ENCODE assay signal across 8 cellular contexts in the genomic region with DNA sequence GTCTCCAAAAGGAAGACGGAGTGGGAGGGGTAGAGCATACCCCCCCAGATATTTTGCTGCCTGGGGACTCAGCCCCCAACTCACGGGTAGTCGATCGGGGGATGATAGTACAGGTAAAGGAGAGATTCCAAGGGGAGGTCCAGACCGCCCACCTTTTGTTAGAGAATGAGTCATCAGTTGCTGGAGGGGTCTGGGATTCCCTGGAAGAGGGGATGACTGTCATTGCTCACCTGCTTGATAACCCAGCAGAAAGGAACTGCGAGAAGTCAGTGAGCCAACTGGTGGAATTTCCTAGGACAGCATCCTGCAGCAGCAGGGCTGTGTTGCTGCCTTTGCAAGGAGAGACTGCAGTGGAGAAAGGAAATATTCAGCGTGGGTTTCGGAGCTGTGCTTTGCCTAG.
DNase-seq lines count a peak whose midpoint lies in the region; TF ChIP-seq lines count a peak whose summit lies in the region.

No MANE protein-coding gene starts in this region.

- DNase-seq in EH (ENCODE audit: low read depth) = peak; percentile 20
- DNase-seq in NCI-H748 (lab: John Stamatoyannopoulos, UW; ENCODE audit: unreplicated experiment) = peak; percentile 96
- peak; percentile 22 to 35 for DNase-seq in trophoblast cell
- no peak for DNase-seq in NCI-H226
- DNase-seq in lower leg skin (ENCODE audit: low spot score in 2 of 2) = no peak
- no peak for DNase-seq in AG20443 (ENCODE audit: low spot score)
- no peak for DNase-seq in A673 (ENCODE audit: low spot score)

- TF ChIP-seq CTCF in lower leg skin (IDR thresholded peaks at IDR 0.05) (no peak), A673 (conservative IDR thresholded peaks at IDR 0.05; ENCODE audit: low read depth, low read length) (no peak)

- H3K4ac ChIP-seq in trophoblast cell (ENCODE audit: low read depth, low read length) = no peak overlapping the region

- H2BK5ac ChIP-seq in trophoblast cell (ENCODE audit: low read depth, low read length, poor library complexity) = no peak overlapping the region

- no peak overlapping the region for H3K18ac ChIP-seq in trophoblast cell (ENCODE audit: low read length)

- H3K27me3 ChIP-seq in esophagus (ENCODE audit: control insufficient read depth in 1 of 2, insufficient read depth in 2 of 2, low read length in 2 of 2) (no peaks in the 10 kb centered on the region), trophoblast cell (ENCODE audit: insufficient read depth, low read length) (no peaks in the 10 kb centered on the region), A673 (replicated peaks; ENCODE audit: insufficient read depth, low read depth, low read length, poor library complexity) (no peaks in the 10 kb centered on the region)

- peaks cover 3% of the 10 kb centered on the region for H3K79me1 ChIP-seq in trophoblast cell (ENCODE audit: low read length)

- no peak overlapping the region for H2BK12ac ChIP-seq in trophoblast cell (ENCODE audit: low read length)

- H3K36me3 ChIP-seq in esophagus (ENCODE audit: control insufficient read depth in 2 of 2, insufficient read depth in 2 of 2, low read length in 1 of 2) (no peaks in the 10 kb centered on the region), trophoblast cell (ENCODE audit: control insufficient read depth in 1 of 2, insufficient read depth in 2 of 2, low read length in 2 of 2) (peaks cover 2 to 7% of the 10 kb centered on the region in 2 experiments), A673 (ENCODE audit: insufficient read depth, low read length, poor library complexity, severe bottlenecking) (no peaks in the 10 kb centered on the region)

- H3K4me3 ChIP-seq in esophagus (ENCODE audit: low read depth in 1 of 2, low read length in 2 of 2) (peak overlapping the region in 1 of 2 donors; percentile 43), trophoblast cell (ENCODE audit: low read depth, low read length) (no peak overlapping the region), lower leg skin (ENCODE audit: low read depth, poor library complexity, severe bottlenecking) (no peak overlapping the region), A673 (ENCODE audit: low read depth, low read length, poor library complexity, severe bottlenecking) (no peak overlapping the region)

- H2AK5ac ChIP-seq in trophoblast cell (ENCODE audit: low read length) = no peak overlapping the region

- no peak overlapping the region for H4K8ac ChIP-seq in trophoblast cell (ENCODE audit: low read depth, low read length)

- CTCF ChIA-PET in A673 (lab: Charles Lee) = interaction anchor here (0.5 to 0.9 kb wide), 3 partner anchors 77 to 133 kb away, joined by 3 to 6 read pairs (median 3); no protein-coding TSS in a partner anchor

- WGBS in esophagus, 2 donors = 31 to 54% methylated on average over 8 of the region's 8 CpGs
- WGBS in trophoblast cell (ENCODE audit: extremely low coverage, insufficient coverage, insufficient read length) = no CpG with 5 or more reads among the region's 8 CpGs
- WGBS in lower leg skin, 2 donors = 40 to 42% methylated on average over 8 of the region's 8 CpGs

- TF ChIP-seq POLR2A in lower leg skin (IDR thresholded peaks at IDR 0.05) = no peak

- H3K23ac ChIP-seq in trophoblast cell (ENCODE audit: low read length) = no peak overlapping the region

- H3K27ac ChIP-seq in esophagus (ENCODE audit: low read depth in 2 of 2, low read length in 1 of 2) = peak overlapping the region; percentile 80 to 89
- peak overlapping the region; percentile 46 for H3K27ac ChIP-seq in trophoblast cell (ENCODE audit: low read depth, low read length)
- H3K27ac ChIP-seq in A673 (ENCODE audit: low read depth, low read length, poor library complexity, severe bottlenecking) = no peak overlapping the region

- H2AFZ ChIP-seq in trophoblast cell (ENCODE audit: insufficient read depth, low read length, poor library complexity) = no peak overlapping the region

- intact Hi-C loops in lower leg skin (cut with DNase I; ENCODE audit: low total_unique reads) = no loop called here
- intact Hi-C loops in A673 (cut with micrococcal nuclease; ENCODE audit: unreplicated experiment) = no loop called here

- peaks cover 1% of the 10 kb centered on the region for H3K79me2 ChIP-seq in trophoblast cell (ENCODE audit: control insufficient read depth, insufficient read depth, low read length, poor library complexity)

- H4K12ac ChIP-seq in trophoblast cell (ENCODE audit: low read depth, low read length) = no peak overlapping the region

- peak overlapping the region; percentile 58 for H3K4me2 ChIP-seq in trophoblast cell (ENCODE audit: low read length)

- H4K91ac ChIP-seq in trophoblast cell (ENCODE audit: low read depth, low read length) = no peak overlapping the region

- no peak overlapping the region for H3K9ac ChIP-seq in trophoblast cell (ENCODE audit: low read length)

- H2BK120ac ChIP-seq in trophoblast cell (ENCODE audit: insufficient read depth, low read length, poor library complexity) = no peak overlapping the region

- H3K4me1 ChIP-seq in esophagus (ENCODE audit: control insufficient read depth in 2 of 2, insufficient read depth in 2 of 2, low read length in 1 of 2) = peaks cover 0 to 6% of the 10 kb centered on the region in 2 donors
- peaks cover 12 to 21% of the 10 kb centered on the region in 2 experiments for H3K4me1 ChIP-seq in trophoblast cell (ENCODE audit: control insufficient read depth in 1 of 2, insufficient read depth in 2 of 2, low read length in 2 of 2)
- peaks cover 21% of the 10 kb centered on the region for H3K4me1 ChIP-seq in A673 (ENCODE audit: insufficient read depth, low read length, poor library complexity, severe bottlenecking)

- POLR2A ChIA-PET in A673 (lab: Charles Lee; ENCODE audit: low non-redundant PET) = no interaction called here

- H3K9me3 ChIP-seq in esophagus (ENCODE audit: control insufficient read depth in 2 of 2, insufficient read depth in 1 of 2, low read depth in 1 of 2, low read length in 1 of 2) = no peaks in the 10 kb centered on the region
- no peaks in the 10 kb centered on the region for H3K9me3 ChIP-seq in trophoblast cell (ENCODE audit: insufficient read depth, low read depth, low read length)
- H3K9me3 ChIP-seq in A673 (ENCODE audit: low read depth, low read length, poor library complexity, severe bottlenecking) = no peaks in the 10 kb centered on the region

- H3K14ac ChIP-seq in trophoblast cell (ENCODE audit: low read length) = no peak overlapping the region

- no TSS peak for BruUV-seq in A673 (replicated peaks; lab: Mats Ljungman, UMichigan)

Comparison
In these comparisons a context has a peak if more than half of its experiments do, and no peak if none do; other contexts are left out.
1. DNase-seq: peak in EH (single experiment), NCI-H748 (single experiment) and trophoblast cell (2 of 2); none in NCI-H226 (single experiment), lower leg skin (0 of 2), AG20443 (single experiment) and A673 (single experiment).